9 cellular contexts compared by ENCODE assay signal in genomic region chr1:199226163-199226562, GRCh38.
DNase-seq lines count a peak whose midpoint lies in the region; ATAC-seq, FAIRE-seq and TF ChIP-seq lines count a peak whose summit lies in the region.
"Had no signal": no experiment of that assay in that cellular context is flagged by ENCODE, and none has a peak within 500 bp of the region (broad histone marks: within the 10 kb centered on the region; RNA-seq: fewer than 3 reads in every experiment).

No MANE protein-coding gene starts in this region.

- peak overlapping the region; percentile 69 for H3K27ac ChIP-seq in astrocyte (ENCODE audit: low read depth, low read length)

- peak overlapping the region; percentile 44 for H3K9ac ChIP-seq in astrocyte (ENCODE audit: low read length)

- ATAC-seq in GM19463 (IDR thresholded peaks at IDR 0.05; ENCODE audit: unreplicated experiment) = peak; percentile 77
- peak; percentile 65 for ATAC-seq in HG03558 (IDR thresholded peaks at IDR 0.05; ENCODE audit: extremely low read depth, unreplicated experiment)

- no peak overlapping the region for H3K4me3 Mint-ChIP-seq in astrocyte (ENCODE audit: unreplicated experiment)

- H3K4me2 ChIP-seq in astrocyte (ENCODE audit: low read length) = peak overlapping the region; percentile 74

- no peaks in the 10 kb centered on the region for H4K20me1 ChIP-seq in astrocyte (ENCODE audit: insufficient read depth, low read length)

- no peak for FAIRE-seq in astrocyte (lab: Jason Lieb, UNC)

- no peaks in the 10 kb centered on the region for H3K79me2 ChIP-seq in astrocyte (ENCODE audit: insufficient read depth, low read length)

- in situ Hi-C loops in G401 (cut with HindIII; ENCODE audit: low sequenced_read_pairs) = no loop called here

- H3K27me3 ChIP-seq in astrocyte (ENCODE audit: insufficient read depth, low read length) = no peaks in the 10 kb centered on the region

- peak; percentile 71 for DNase-seq in astrocyte (ENCODE audit: low read depth)
- DNase-seq in stimulated activated CD4-positive, alpha-beta T cell treated with anti-CD3 and anti-CD28 coated beads, Interleukin-2, amount 100 ng/mL, for 4 hours (ENCODE audit: low read depth) = peak; percentile 46
- no peak for DNase-seq in G401 (ENCODE audit: low spot score)
- DNase-seq in NCI-H1092 treated with DMSO at 0.1 percent for 48 hours (lab: John Stamatoyannopoulos, UW) = no peak
- no peak for DNase-seq in NOMO-1 treated with DMSO at 0.1 percent for 48 hours (lab: John Stamatoyannopoulos, UW; ENCODE audit: unreplicated experiment)
- DNase-seq in GM03348 (ENCODE audit: low spot score) = no peak
- DNase-seq: activated CD4-positive, CD25-positive, alpha-beta regulatory T cell treated with anti-CD3 and anti-CD28 coated beads, Interleukin-2, amount 50 U/mL, for 72 hours had no signal

- H3K27ac Mint-ChIP-seq in astrocyte (ENCODE audit: unreplicated experiment) = no peak overlapping the region

- H3K4me3 ChIP-seq in astrocyte (ENCODE audit: insufficient read depth, low read depth, low read length) = no peak overlapping the region

- no peaks in the 10 kb centered on the region for H3K36me3 Mint-ChIP-seq in astrocyte (ENCODE audit: low read depth, unreplicated experiment)

- H3K9me3 Mint-ChIP-seq in astrocyte (ENCODE audit: unreplicated experiment) = no peaks in the 10 kb centered on the region

- peak overlapping the region; percentile 32 for H2AFZ ChIP-seq in astrocyte (ENCODE audit: low read depth, low read length)

- H3K9me3 ChIP-seq in astrocyte (ENCODE audit: insufficient read depth, low read depth, low read length) = no peaks in the 10 kb centered on the region

- TF ChIP-seq CTCF in astrocyte (IDR thresholded peaks at IDR 0.05; ENCODE audit: insufficient read depth, low read depth, low read length) = no peak

- H3K4me1 Mint-ChIP-seq in astrocyte (ENCODE audit: low read depth, unreplicated experiment) = peaks cover 15% of the 10 kb centered on the region

- peaks cover 14% of the 10 kb centered on the region for H3K4me1 ChIP-seq in astrocyte (ENCODE audit: insufficient read depth, low read length)

- no peaks in the 10 kb centered on the region for H3K36me3 ChIP-seq in astrocyte (ENCODE audit: insufficient read depth, low read length)

- no peaks in the 10 kb centered on the region for H3K27me3 Mint-ChIP-seq in astrocyte (ENCODE audit: low read depth, unreplicated experiment)

Comparison
In these comparisons a context has a peak if more than half of its experiments do, and no peak if none do; other contexts are left out.
1. DNase-seq: peak in astrocyte (single experiment) and stimulated activated CD4-positive, alpha-beta T cell treated with anti-CD3 and anti-CD28 coated beads, Interleukin-2, amount 100 ng/mL, for 4 hours (single experiment); none in G401 (single experiment), NCI-H1092 treated with DMSO at 0.1 percent for 48 hours (single experiment), NOMO-1 treated with DMSO at 0.1 percent for 48 hours (single experiment) and GM03348 (single experiment).